ENCODE assay signal across 28 cellular contexts in the genomic region with DNA sequence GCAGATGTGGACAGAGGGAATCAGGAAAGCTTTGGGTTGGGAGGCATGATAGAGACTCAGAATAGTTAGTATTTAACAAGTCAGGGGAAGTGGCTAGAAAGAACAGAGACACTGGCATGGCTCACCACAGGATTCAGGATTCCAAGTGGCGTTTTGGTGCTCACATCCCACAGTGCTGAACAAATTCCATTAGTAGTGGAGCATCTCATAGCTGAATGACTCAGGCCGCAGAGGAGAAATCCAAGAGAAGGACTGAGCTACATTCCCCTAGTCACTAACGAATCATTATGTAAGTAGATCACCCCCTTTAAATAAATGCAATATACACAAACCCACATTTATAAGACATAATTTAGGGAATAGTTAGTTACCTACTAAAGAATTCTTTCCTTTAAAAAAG. TPM values are rescaled to one million over a fixed set of nuclear protein-coding genes. Genes with fewer than 3 reads are reported as not detected.
"Had no signal": no experiment of that assay in that cellular context is flagged by ENCODE, and none has a peak within 500 bp of the region (broad histone marks: within the 10 kb centered on the region; RNA-seq: fewer than 3 reads in every experiment).

No MANE protein-coding gene starts in this region.

- H3K27ac ChIP-seq: brain microvascular endothelial cell, right lobe of liver, testis had no signal

- H3K4me3 ChIP-seq: dorsolateral prefrontal cortex, right lobe of liver, testis had no signal

- H3K4me1 ChIP-seq: right lobe of liver, testis had no signal

- H3K27me3 ChIP-seq: dorsolateral prefrontal cortex, right lobe of liver, testis had no signal

- H3K36me3 Mint-ChIP-seq: stimulated activated naive B cell treated with anti-CD40 and anti-IgM and Interleukin-4, amounts not matched to agents 10 μg/mL and 1 μg/mL and 100 μg/mL, for 72 hours; type B pancreatic cell; WTC11 had no signal

- DNase-seq: activated CD4-positive, alpha-beta T cell treated with anti-CD3 and anti-CD28 coated beads, Interleukin-2, amount 50 U/mL, for 48 hours; activated effector memory CD4-positive, alpha-beta T cell treated with Interleukin-2 at 50 U/mL for 16 hours; activated naive CD4-positive, alpha-beta T cell treated with anti-CD3 and anti-CD28 coated beads for 36 hours; activated naive CD8-positive, alpha-beta T cell treated with anti-CD3 and anti-CD28 coated beads, Interleukin-2, amount 10 ng/mL, durations not matched to agents 7 days and 5 days; activated T-cell treated with anti-CD3 and anti-CD28 coated beads, Interleukin-2, amount 50 U/mL, for 72 hours; amygdala; brain microvascular endothelial cell; caudate nucleus; dorsolateral prefrontal cortex; effector memory CD8-positive, alpha-beta T cell; foreskin melanocyte; hippocampal formation; left ventricle myocardium superior; midbrain; posterior cingulate gyrus; right lobe of liver; small intestine; stimulated activated CD4-positive, alpha-beta T cell treated with anti-CD3 and anti-CD28 coated beads, Interleukin-15, amount 100 ng/mL, for 24 hours; stimulated activated CD8-positive, alpha-beta memory T cell treated with anti-CD3 and anti-CD28 coated beads, Interleukin-4, amount 100 ng/mL, for 48 hours; stimulated activated naive B cell treated with anti-CD40 and anti-IgM and Interleukin-4, amounts not matched to agents 10 μg/mL and 1 μg/mL and 100 μg/mL, for 72 hours; T-helper 9 cell; testis had no signal

- H3K4me3 Mint-ChIP-seq: activated naive CD4-positive, alpha-beta T cell treated with anti-CD3 and anti-CD28 coated beads for 36 hours; activated naive CD8-positive, alpha-beta T cell treated with anti-CD3 and anti-CD28 coated beads, Interleukin-2, amount 10 ng/mL, durations not matched to agents 7 days and 5 days; activated T-cell treated with anti-CD3 and anti-CD28 coated beads, Interleukin-2, amount 50 U/mL, for 72 hours; effector memory CD8-positive, alpha-beta T cell; nephron; stimulated activated naive B cell treated with anti-CD40 and anti-IgM and Interleukin-4, amounts not matched to agents 10 μg/mL and 1 μg/mL and 100 μg/mL, for 72 hours; type B pancreatic cell; WTC11 had no signal

- H3K27ac Mint-ChIP-seq: activated naive CD4-positive, alpha-beta T cell treated with anti-CD3 and anti-CD28 coated beads for 36 hours; activated naive CD8-positive, alpha-beta T cell treated with anti-CD3 and anti-CD28 coated beads, Interleukin-2, amount 10 ng/mL, durations not matched to agents 7 days and 5 days; activated T-cell treated with anti-CD3 and anti-CD28 coated beads, Interleukin-2, amount 50 U/mL, for 72 hours; effector memory CD8-positive, alpha-beta T cell; nephron; stimulated activated naive B cell treated with anti-CD40 and anti-IgM and Interleukin-4, amounts not matched to agents 10 μg/mL and 1 μg/mL and 100 μg/mL, for 72 hours; type B pancreatic cell; WTC11 had no signal

- H3K9me3 ChIP-seq: right lobe of liver, testis had no signal

- H3K9me3 Mint-ChIP-seq: activated naive CD4-positive, alpha-beta T cell treated with anti-CD3 and anti-CD28 coated beads for 36 hours; activated naive CD8-positive, alpha-beta T cell treated with anti-CD3 and anti-CD28 coated beads, Interleukin-2, amount 10 ng/mL, durations not matched to agents 7 days and 5 days; activated T-cell treated with anti-CD3 and anti-CD28 coated beads, Interleukin-2, amount 50 U/mL, for 72 hours; effector memory CD8-positive, alpha-beta T cell; nephron; stimulated activated naive B cell treated with anti-CD40 and anti-IgM and Interleukin-4, amounts not matched to agents 10 μg/mL and 1 μg/mL and 100 μg/mL, for 72 hours; type B pancreatic cell; WTC11 had no signal

- ATAC-seq: activated T-cell treated with anti-CD3 and anti-CD28 coated beads, Interleukin-2, amount 50 U/mL, for 72 hours; effector memory CD8-positive, alpha-beta T cell; esophagus mucosa; left ventricle myocardium superior; stimulated activated naive B cell treated with anti-CD40 and anti-IgM and Interleukin-4, amounts not matched to agents 10 μg/mL and 1 μg/mL and 100 μg/mL, for 72 hours; WTC11 had no signal

- H3K36me3 ChIP-seq: brain microvascular endothelial cell, right lobe of liver had no signal

- H3K4me1 Mint-ChIP-seq: nephron had no signal

RNA-seq across cellular contexts. Expression of a gene that starts 5.0 kb away (rescaled TPM):
- total RNA-seq: activated naive CD4-positive, alpha-beta T cell treated with anti-CD3 and anti-CD28 coated beads for 36 hours; activated naive CD8-positive, alpha-beta T cell treated with anti-CD3 and anti-CD28 coated beads, Interleukin-2, amount 10 ng/mL, durations not matched to agents 7 days and 5 days; endothelial cell of umbilical vein; esophagus mucosa; left ventricle myocardium superior; right lobe of liver; T-helper 1 cell treated with Interleukin-12 subunit alpha and Interleukin-12 subunit beta and Interleukin-4 antibody, amounts not matched to agents 30 ng/mL and 1 ng/mL, for 36 hours had no signal

RNA-seq across cellular contexts. Expression of a gene that starts 6.3 kb away (rescaled TPM):
- total RNA-seq: activated naive CD4-positive, alpha-beta T cell treated with anti-CD3 and anti-CD28 coated beads for 36 hours; activated naive CD8-positive, alpha-beta T cell treated with anti-CD3 and anti-CD28 coated beads, Interleukin-2, amount 10 ng/mL, durations not matched to agents 7 days and 5 days; endothelial cell of umbilical vein; esophagus mucosa; left ventricle myocardium superior; T-helper 1 cell treated with Interleukin-12 subunit alpha and Interleukin-12 subunit beta and Interleukin-4 antibody, amounts not matched to agents 30 ng/mL and 1 ng/mL, for 36 hours had no signal

RNA-seq across cellular contexts. Expression of a gene that starts 39.3 kb away (rescaled TPM):
- total RNA-seq: activated naive CD4-positive, alpha-beta T cell treated with anti-CD3 and anti-CD28 coated beads for 36 hours; activated naive CD8-positive, alpha-beta T cell treated with anti-CD3 and anti-CD28 coated beads, Interleukin-2, amount 10 ng/mL, durations not matched to agents 7 days and 5 days; activated T-cell treated with anti-CD3 and anti-CD28 coated beads, Interleukin-2, amount 50 U/mL, for 72 hours; endothelial cell of umbilical vein; T-helper 1 cell treated with Interleukin-12 subunit alpha and Interleukin-12 subunit beta and Interleukin-4 antibody, amounts not matched to agents 30 ng/mL and 1 ng/mL, for 36 hours had no signal
